Comparison of ENCODE assay signal across 8 cellular contexts in the genomic region with DNA sequence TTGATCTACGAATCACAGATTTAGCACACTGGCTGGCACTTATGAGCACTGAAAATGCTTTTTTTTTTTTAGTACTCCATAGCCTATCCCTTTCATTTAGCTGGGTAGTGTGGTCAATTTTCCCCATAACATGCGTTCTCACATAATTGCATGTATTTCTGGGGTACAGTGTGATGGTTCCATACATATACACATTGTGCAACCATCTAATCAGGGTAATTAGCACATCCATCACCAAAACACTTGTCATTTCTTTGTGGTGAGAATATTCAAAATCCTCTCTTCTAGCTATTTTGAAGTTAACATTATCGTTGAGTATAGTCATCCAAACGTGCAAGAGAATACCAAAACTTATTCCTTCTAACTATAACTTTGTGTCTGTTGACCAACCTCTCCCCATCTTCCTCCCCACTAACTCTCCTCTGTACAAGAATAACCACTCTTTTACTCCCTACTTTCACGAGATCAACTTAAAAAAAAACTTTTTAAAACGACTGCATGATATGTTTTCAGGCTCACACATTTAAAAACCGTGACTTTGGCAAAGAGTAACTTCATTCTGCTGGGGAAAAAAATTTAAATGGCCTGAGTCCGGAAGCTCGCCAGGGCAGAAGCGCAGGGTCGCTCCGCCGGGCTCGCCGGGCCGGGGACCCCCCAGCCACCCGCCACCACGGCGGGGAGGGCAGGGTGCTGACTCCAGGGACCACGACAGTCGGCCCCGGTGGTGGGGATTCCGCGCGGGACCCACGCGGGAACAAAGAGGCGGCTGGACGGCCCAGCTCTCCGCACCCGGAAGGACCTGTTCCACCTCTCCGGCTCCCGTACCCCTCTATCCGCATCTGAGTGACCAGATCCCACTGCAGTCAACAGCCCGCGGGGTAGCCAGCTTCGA. TPM values are rescaled to one million over a fixed set of nuclear protein-coding genes. Genes with fewer than 3 reads are reported as not detected.
DNase-seq lines count a peak whose midpoint lies in the region; ATAC-seq, FAIRE-seq and TF ChIP-seq lines count a peak whose summit lies in the region.

No MANE protein-coding gene starts in this region.

- H3K27ac Mint-ChIP-seq in activated T-cell treated with anti-CD3 and anti-CD28 coated beads, Interleukin-2, amount 50 U/mL, for 24 hours, result peak overlapping the region; percentile 97

- ATAC-seq in HG03439 (IDR thresholded peaks at IDR 0.05; ENCODE audit: unreplicated experiment) (peak; percentile 8), GM18870 (IDR thresholded peaks at IDR 0.05; ENCODE audit: unreplicated experiment) (no peak)

- H3K27me3 ChIP-seq in iPS-20b (ENCODE audit: insufficient read depth, low read length) (no peaks in the 10 kb centered on the region), stomach (no peaks in the 10 kb centered on the region)

- H3K9me3 Mint-ChIP-seq in activated T-cell treated with anti-CD3 and anti-CD28 coated beads, Interleukin-2, amount 50 U/mL, for 24 hours, result no peaks in the 10 kb centered on the region

- DNase-seq in activated T-cell treated with anti-CD3 and anti-CD28 coated beads, Interleukin-2, amount 50 U/mL, for 24 hours, result no peak
- DNase-seq in activated T-cell treated with anti-CD3 and anti-CD28 coated beads, Interleukin-2, amount 50 U/mL, for 1 hour, result no peak
- DNase-seq in stomach (no peak), HTR-8/SVneo (ENCODE audit: insufficient read length, low spot score) (no peak)

- 4 to 5% (median 5%) methylated on average over 35 to 37 of the region's 37 CpGs for WGBS in adipose tissue, 3 donors
- 4 to 5% (median 4%) methylated on average over 28 to 37 of the region's 37 CpGs for whole genome bisulfite sequencing in stomach, 5 donors

- peak overlapping the region; percentile 98 for H3K9ac ChIP-seq in iPS-20b (ENCODE audit: low read depth, low read length)

- H3K4me3 ChIP-seq in iPS-20b (ENCODE audit: low read length) (peak overlapping the region; percentile 92), stomach (peak overlapping the region; percentile 90 to 99 (median 92))

- no peaks in the 10 kb centered on the region for H3K4me1 ChIP-seq in iPS-20b (ENCODE audit: insufficient read depth, low read length)
- H3K4me1 ChIP-seq in stomach, result peaks cover 10 to 63% (median 48%) of the 10 kb centered on the region in 4 donors

- no peak for TF ChIP-seq CTCF in stomach (IDR thresholded peaks at IDR 0.05)

- FAIRE-seq in HTR-8/SVneo (lab: Jason Lieb, UNC), result no peak

- H3K27me3 Mint-ChIP-seq in activated T-cell treated with anti-CD3 and anti-CD28 coated beads, Interleukin-2, amount 50 U/mL, for 24 hours, result no peaks in the 10 kb centered on the region

- H3K4me1 Mint-ChIP-seq in activated T-cell treated with anti-CD3 and anti-CD28 coated beads, Interleukin-2, amount 50 U/mL, for 24 hours (ENCODE audit: low read depth), result peaks cover 63% of the 10 kb centered on the region

- TF ChIP-seq EP300 in stomach (IDR thresholded peaks at IDR 0.05), result no peak

- no peak for TF ChIP-seq POLR2A in stomach (IDR thresholded peaks at IDR 0.05)

- H3K9me3 ChIP-seq in iPS-20b (ENCODE audit: insufficient read depth, low read depth, low read length), result no peaks in the 10 kb centered on the region
- no peaks in the 10 kb centered on the region for H3K9me3 ChIP-seq in stomach

- H3K36me3 ChIP-seq in iPS-20b (ENCODE audit: insufficient read depth, low read depth, low read length) (0 out of 2 replicates have a peak, but pooled peaks cover 4% of the 10 kb centered on the region), stomach (no peaks in the 10 kb centered on the region)

- peak overlapping the region; percentile 96 for H3K4me3 Mint-ChIP-seq in activated T-cell treated with anti-CD3 and anti-CD28 coated beads, Interleukin-2, amount 50 U/mL, for 24 hours

- peaks cover 41% of the 10 kb centered on the region for H3K36me3 Mint-ChIP-seq in activated T-cell treated with anti-CD3 and anti-CD28 coated beads, Interleukin-2, amount 50 U/mL, for 24 hours (ENCODE audit: low read depth)

- intact Hi-C loops in stomach (cut with DNase I; ENCODE audit: low total_unique reads), result no loop called here

- peak overlapping the region; percentile 79 for H3K27ac ChIP-seq in adipose tissue (ENCODE audit: low read depth, low read length)
- peak overlapping the region; percentile 95 for H3K27ac ChIP-seq in iPS-20b (ENCODE audit: low read length)
- peak overlapping the region; percentile 93 to 100 (median 98) for H3K27ac ChIP-seq in stomach

RNA-seq across cellular contexts. Expression of gene UBAC2, which starts 0.9 kb away (rescaled TPM):
- polyA plus RNA-seq in adipose tissue (10 to 100 TPM; 33.0 to 45.2 (median 38.0) TPM), stomach (10 to 100 TPM; 37.3 to 53.7 (median 42.9) TPM)
- 10 to 100 TPM; 18.1 to 68.8 (median 35.1) TPM for total RNA-seq in stomach

RNA-seq across cellular contexts. Expression of gene GPR18, which starts 58.4 kb away (rescaled TPM):
- polyA plus RNA-seq in adipose tissue (under 1 TPM in 2 of 3 donors, not detected in 1; 0.12 to 0.16 TPM), stomach (under 1 TPM in 2 of 3 donors, not detected in 1; 0.68 to 0.76 TPM)
- total RNA-seq in stomach, result not detected
